In genomic region chr3:176873261-176873660, GRCh38 we compare ENCODE assay signal across 2 cellular contexts.
TF ChIP-seq lines count a peak whose summit lies in the region.

No MANE protein-coding gene starts in this region.

TF ChIP-seq in HepG2, 621 proteins besides CTCF, POLR2A, EP300 and RAD21 (continued from another document):
- TF ChIP-seq, protein P1, sequence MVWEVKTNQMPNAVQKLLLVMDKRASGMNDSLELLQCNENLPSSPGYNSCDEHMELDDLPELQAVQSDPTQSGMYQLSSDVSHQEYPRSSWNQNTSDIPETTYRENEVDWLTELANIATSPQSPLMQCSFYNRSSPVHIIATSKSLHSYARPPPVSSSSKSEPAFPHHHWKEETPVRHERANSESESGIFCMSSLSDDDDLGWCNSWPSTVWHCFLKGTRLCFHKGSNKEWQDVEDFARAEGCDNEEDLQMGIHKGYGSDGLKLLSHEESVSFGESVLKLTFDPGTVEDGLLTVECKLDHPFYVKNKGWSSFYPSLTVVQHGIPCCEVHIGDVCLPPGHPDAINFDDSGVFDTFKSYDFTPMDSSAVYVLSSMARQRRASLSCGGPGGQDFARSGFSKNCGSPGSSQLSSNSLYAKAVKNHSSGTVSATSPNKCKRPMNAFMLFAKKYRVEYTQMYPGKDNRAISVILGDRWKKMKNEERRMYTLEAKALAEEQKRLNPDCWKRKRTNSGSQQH (CRISPR knock-in tag; IDR thresholded peaks at IDR 0.05; ENCODE audit: low read depth): no peak
- TF ChIP-seq ZSCAN5A (CRISPR knock-in tag; IDR thresholded peaks at IDR 0.05; ENCODE audit: borderline replicate concordance): no peak
- no peak for TF ChIP-seq ERF (CRISPR knock-in tag; IDR thresholded peaks at IDR 0.05)
- no peak for TF ChIP-seq ZNF12 (CRISPR knock-in tag; IDR thresholded peaks at IDR 0.05)
- no peak for TF ChIP-seq ZNF788 (CRISPR knock-in tag; IDR thresholded peaks at IDR 0.05; ENCODE audit: borderline replicate concordance)
- no peak for TF ChIP-seq PHB2 (IDR thresholded peaks at IDR 0.05; ENCODE audit: partially characterized antibody)
- no peak for TF ChIP-seq ZNF160 (CRISPR knock-in tag; IDR thresholded peaks at IDR 0.05)
- TF ChIP-seq UBTF (CRISPR knock-in tag; IDR thresholded peaks at IDR 0.05): no peak
- TF ChIP-seq ZNF558 (CRISPR knock-in tag; IDR thresholded peaks at IDR 0.05; ENCODE audit: borderline replicate concordance): no peak
- no peak for TF ChIP-seq ZNF773 (CRISPR knock-in tag; IDR thresholded peaks at IDR 0.05; ENCODE audit: borderline replicate concordance)

TF ChIP-seq in GM12878, 131 proteins besides CTCF, POLR2A, EP300 and RAD21 (continued from another document):
- TF ChIP-seq NKRF (conservative IDR thresholded peaks at IDR 0.05) (no peak), ATF7 (IDR thresholded peaks at IDR 0.05; ENCODE audit: low read depth) (no peak), CEBPB (IDR thresholded peaks at IDR 0.05; ENCODE audit: borderline replicate concordance in 1 of 2, low read depth in 2 of 2, low read length in 2 of 2) (no peak), ESRRA (IDR thresholded peaks at IDR 0.05; ENCODE audit: low read length) (no peak), NFIC (IDR thresholded peaks at IDR 0.05; ENCODE audit: low read depth, low read length) (no peak), FOXK2 (IDR thresholded peaks at IDR 0.05) (no peak), IRF5 (IDR thresholded peaks at IDR 0.05; ENCODE audit: borderline replicate concordance) (no peak), RELA (IDR thresholded peaks at IDR 0.05; ENCODE audit: borderline replicate concordance, partially characterized antibody) (no peak), SMAD5 (IDR thresholded peaks at IDR 0.05; ENCODE audit: low read depth) (no peak), NR2C2 (IDR thresholded peaks at IDR 0.05; ENCODE audit: borderline replicate concordance, control insufficient read depth, insufficient read length, low read depth) (no peak)
- TF ChIP-seq, protein P2, sequence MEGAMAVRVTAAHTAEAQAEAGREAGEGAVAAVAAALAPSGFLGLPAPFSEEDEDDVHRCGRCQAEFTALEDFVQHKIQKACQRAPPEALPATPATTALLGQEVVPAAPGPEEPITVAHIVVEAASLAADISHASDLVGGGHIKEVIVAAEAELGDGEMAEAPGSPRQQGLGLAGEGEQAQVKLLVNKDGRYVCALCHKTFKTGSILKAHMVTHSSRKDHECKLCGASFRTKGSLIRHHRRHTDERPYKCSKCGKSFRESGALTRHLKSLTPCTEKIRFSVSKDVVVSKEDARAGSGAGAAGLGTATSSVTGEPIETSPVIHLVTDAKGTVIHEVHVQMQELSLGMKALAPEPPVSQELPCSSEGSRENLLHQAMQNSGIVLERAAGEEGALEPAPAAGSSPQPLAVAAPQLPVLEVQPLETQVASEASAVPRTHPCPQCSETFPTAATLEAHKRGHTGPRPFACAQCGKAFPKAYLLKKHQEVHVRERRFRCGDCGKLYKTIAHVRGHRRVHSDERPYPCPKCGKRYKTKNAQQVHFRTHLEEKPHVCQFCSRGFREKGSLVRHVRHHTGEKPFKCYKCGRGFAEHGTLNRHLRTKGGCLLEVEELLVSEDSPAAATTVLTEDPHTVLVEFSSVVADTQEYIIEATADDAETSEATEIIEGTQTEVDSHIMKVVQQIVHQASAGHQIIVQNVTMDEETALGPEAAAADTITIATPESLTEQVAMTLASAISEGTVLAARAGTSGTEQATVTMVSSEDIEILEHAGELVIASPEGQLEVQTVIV (IDR thresholded peaks at IDR 0.05; ENCODE audit: borderline replicate concordance, partially characterized antibody): no peak
- TF ChIP-seq, protein P3, sequence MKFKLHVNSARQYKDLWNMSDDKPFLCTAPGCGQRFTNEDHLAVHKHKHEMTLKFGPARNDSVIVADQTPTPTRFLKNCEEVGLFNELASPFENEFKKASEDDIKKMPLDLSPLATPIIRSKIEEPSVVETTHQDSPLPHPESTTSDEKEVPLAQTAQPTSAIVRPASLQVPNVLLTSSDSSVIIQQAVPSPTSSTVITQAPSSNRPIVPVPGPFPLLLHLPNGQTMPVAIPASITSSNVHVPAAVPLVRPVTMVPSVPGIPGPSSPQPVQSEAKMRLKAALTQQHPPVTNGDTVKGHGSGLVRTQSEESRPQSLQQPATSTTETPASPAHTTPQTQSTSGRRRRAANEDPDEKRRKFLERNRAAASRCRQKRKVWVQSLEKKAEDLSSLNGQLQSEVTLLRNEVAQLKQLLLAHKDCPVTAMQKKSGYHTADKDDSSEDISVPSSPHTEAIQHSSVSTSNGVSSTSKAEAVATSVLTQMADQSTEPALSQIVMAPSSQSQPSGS (IDR thresholded peaks at IDR 0.05; ENCODE audit: low read length): no peak
